27 cellular contexts compared by ENCODE assay signal in genomic region chr9:3687136-3687535, GRCh38.
"Had no signal": no experiment of that assay in that cellular context is flagged by ENCODE, and none has a peak within 500 bp of the region (broad histone marks: within the 10 kb centered on the region; RNA-seq: fewer than 3 reads in every experiment).

No MANE protein-coding gene starts in this region.

- H3K9me3 ChIP-seq: stomach, suprapubic skin, testis, thoracic aorta, thyroid gland, tibial artery, tibial nerve, transverse colon, upper lobe of left lung, upper lobe of right lung, uterus, vagina had no signal

- H3K4me3 ChIP-seq: stomach, suprapubic skin, testis, thoracic aorta, thyroid gland, tibial artery, tibial nerve, transverse colon, upper lobe of left lung, upper lobe of right lung, uterus, vagina had no signal

- H3K27me3 ChIP-seq: stomach, suprapubic skin, testis, thyroid gland, tibial artery, tibial nerve, transverse colon, upper lobe of left lung, upper lobe of right lung, uterus, vagina had no signal

- FAIRE-seq: urothelium cell line had no signal

- H3K27ac ChIP-seq: stomach, suprapubic skin, testis, thoracic aorta, thyroid gland, tibial artery, tibial nerve, transverse colon, upper lobe of left lung, upper lobe of right lung, uterus, vagina had no signal

- H3K4me1 ChIP-seq: stomach, suprapubic skin, testis, thyroid gland, tibial artery, tibial nerve, transverse colon, upper lobe of left lung, upper lobe of right lung, uterus, vagina had no signal

- DNase-seq: stimulated activated CD4-positive, alpha-beta T cell treated with anti-CD3 and anti-CD28 coated beads, Interleukin-2, amount 100 ng/mL, for 48 hours; stimulated activated CD4-positive, alpha-beta T cell treated with anti-CD3 and anti-CD28 coated beads, Interleukin-4, amount 100 ng/mL, for 1 hour; stimulated activated CD4-positive, alpha-beta T cell treated with anti-CD3 and anti-CD28 coated beads, Interleukin-4, amount 100 ng/mL, for 24 hours; stimulated activated CD4-positive, alpha-beta T cell treated with anti-CD3 and anti-CD28 coated beads, Interleukin-4, amount 100 ng/mL, for 4 hours; stimulated activated CD8-positive, alpha-beta memory T cell treated with anti-CD3 and anti-CD28 coated beads, Interleukin-4, amount 100 ng/mL, for 48 hours; stimulated activated naive B cell treated with anti-CD40 and anti-IgM and Interleukin-4, amounts not matched to agents 10 μg/mL and 1 μg/mL and 100 μg/mL, for 72 hours; stimulated activated naive CD4-positive, alpha-beta T cell; stimulated activated naive CD4-positive, alpha-beta T cell treated with Interleukin-2 at 50 U/mL for 16 hours; stimulated activated naive CD8-positive, alpha-beta T cell treated with anti-CD3 and anti-CD28 coated beads, Interleukin-15, amount 100 ng/mL, for 72 hours; stimulated activated naive CD8-positive, alpha-beta T cell treated with anti-CD3 and anti-CD28 coated beads, Interleukin-15, Interleukin-2, amounts not matched to agents 100 U/mL and 50 U/mL, for 24 hours; stomach; substantia nigra; testis; thyroid gland; tibial artery; transverse colon; trophoblast cell; upper lobe of left lung; upper lobe of right lung; uterus had no signal

- H3K36me3 ChIP-seq: stomach, suprapubic skin, thoracic aorta, thyroid gland, tibial artery, tibial nerve, transverse colon, upper lobe of left lung, upper lobe of right lung, uterus, vagina had no signal

- ATAC-seq: stimulated activated effector memory CD8-positive, alpha-beta T cell treated with anti-CD3 and anti-CD28 coated beads, Interleukin-12 subunit alpha, Interleukin-12 subunit beta, amount 100 ng/mL, for 72 hours; stimulated activated memory B cell treated with anti-CD40 and anti-IgM and Interleukin-4, amounts not matched to agents 10 μg/mL and 1 μg/mL and 100 μg/mL, for 72 hours; stimulated activated naive B cell treated with anti-CD40 and anti-IgM and Interleukin-4, amounts not matched to agents 10 μg/mL and 1 μg/mL and 100 μg/mL, for 72 hours; stimulated activated naive CD8-positive, alpha-beta T cell treated with anti-CD3 and anti-CD28 coated beads, Interleukin-15, amount 100 ng/mL, for 72 hours; stimulated activated naive CD8-positive, alpha-beta T cell treated with anti-CD3 and anti-CD28 coated beads, Interleukin-15, Interleukin-2, amounts not matched to agents 100 U/mL and 50 U/mL, for 24 hours; upper lobe of right lung had no signal
